ENCODE assay signal across 8 cellular contexts in genomic region chr2:210171309-210172218, GRCh38. TPM values are rescaled to one million over a fixed set of nuclear protein-coding genes. Genes with fewer than 3 reads are reported as not detected.
DNase-seq lines count a peak whose midpoint lies in the region; ATAC-seq and TF ChIP-seq lines count a peak whose summit lies in the region.

TSS of gene KANSL1L (minus strand) at chr2:210171409. CDS start at chr2:210154582, 16,827 bp downstream.

- peak within 1 kb of the TSS; percentile 98 to 100 for H3K27ac ChIP-seq in ovary
- H3K27ac ChIP-seq in thymus (ENCODE audit: low read depth), result peak within 1 kb of the TSS; percentile 99

- H3K27ac Mint-ChIP-seq in activated naive CD8-positive, alpha-beta T cell treated with anti-CD3 and anti-CD28 coated beads, Interleukin-2, amount 10 ng/mL, durations not matched to agents 7 days and 5 days, result peak within 1 kb of the TSS; percentile 94

- peak; percentile 79 for ATAC-seq in HG02642 (IDR thresholded peaks at IDR 0.05; ENCODE audit: poor library complexity, unreplicated experiment)
- peak; percentile 70 for ATAC-seq in activated naive CD8-positive, alpha-beta T cell treated with anti-CD3 and anti-CD28 coated beads, Interleukin-2, amount 10 ng/mL, durations not matched to agents 7 days and 5 days (ENCODE audit: low read depth)
- peak; percentile 95 for ATAC-seq in Right ventricle myocardium inferior

- H3K4me1 ChIP-seq in ovary (ENCODE audit: insufficient read depth) (no peaks in the 10 kb centered on the region), thymus (ENCODE audit: control insufficient read depth, insufficient read depth, low read length) (no peaks in the 10 kb centered on the region)

- H3K27me3 Mint-ChIP-seq in activated naive CD8-positive, alpha-beta T cell treated with anti-CD3 and anti-CD28 coated beads, Interleukin-2, amount 10 ng/mL, durations not matched to agents 7 days and 5 days, result peaks cover 19% of the 10 kb centered on the region

- POLR2A ChIA-PET in activated naive CD8-positive, alpha-beta T cell treated with anti-CD3 and anti-CD28 coated beads, Interleukin-2, amount 10 ng/mL, durations not matched to agents 7 days and 5 days (lab: Charles Lee), result interaction anchor here (0.6 to 1.3 kb wide), 3 partner anchors 10 to 170 kb away, joined by 3 to 6 read pairs (median 5); no protein-coding TSS in a partner anchor

- intact Hi-C loops in Right ventricle myocardium inferior (cut with DNase I) (loop anchor here (10.0 kb wide), 1 partner anchor 303 kb away; the partner anchor contains the start of gene LANCL1), ovary (cut with DNase I) (no loop called here)

- H3K9me3 ChIP-seq in ovary (no peaks in the 10 kb centered on the region), thymus (ENCODE audit: control insufficient read depth) (peaks cover 1% of the 10 kb centered on the region)

- 0 to 1% (median 0%) methylated on average over 51 to 66 of the region's 67 CpGs for WGBS in ovary, 3 donors
- under 1% methylated on average over 67 of the region's 67 CpGs for WGBS in thymus

- no peak for TF ChIP-seq EP300 in ovary (IDR thresholded peaks at IDR 0.05)

- peak within 1 kb of the TSS; percentile 94 for H3K4me3 Mint-ChIP-seq in activated naive CD8-positive, alpha-beta T cell treated with anti-CD3 and anti-CD28 coated beads, Interleukin-2, amount 10 ng/mL, durations not matched to agents 7 days and 5 days

- no peaks in the 10 kb centered on the region for H3K9me3 Mint-ChIP-seq in activated naive CD8-positive, alpha-beta T cell treated with anti-CD3 and anti-CD28 coated beads, Interleukin-2, amount 10 ng/mL, durations not matched to agents 7 days and 5 days

- TF ChIP-seq CTCF in GM10266 (IDR thresholded peaks at IDR 0.05; ENCODE audit: control insufficient read depth, insufficient read depth, low read depth, missing control alignments), result no peak
- TF ChIP-seq CTCF in ovary (IDR thresholded peaks at IDR 0.05), result peak in 1 of 3 donors; percentile 2

- H3K36me3 ChIP-seq in ovary (no peaks in the 10 kb centered on the region), thymus (ENCODE audit: control insufficient read depth, insufficient read depth) (no peaks in the 10 kb centered on the region)

- peak within 1 kb of the TSS; percentile 95 for H3K4me3 ChIP-seq in ovary
- H3K4me3 ChIP-seq in thymus (ENCODE audit: low read length), result peak within 1 kb of the TSS; percentile 92

- DNase-seq in GM10266 (ENCODE audit: extremely low spot score) (peak; percentile 92), NCI-H1105 (lab: John Stamatoyannopoulos, UW) (peak; percentile 95), SKM-1 (lab: John Stamatoyannopoulos, UW; ENCODE audit: unreplicated experiment) (peak; percentile 96), Right ventricle myocardium inferior (ENCODE audit: missing footprints) (peak; percentile 99), ovary (peak; percentile 99 to 100 (median 99))
- DNase-seq in activated naive CD8-positive, alpha-beta T cell treated with anti-CD3 and anti-CD28 coated beads, Interleukin-2, amount 10 ng/mL, durations not matched to agents 7 days and 5 days, result peak; percentile 98

- H3K4me1 Mint-ChIP-seq in activated naive CD8-positive, alpha-beta T cell treated with anti-CD3 and anti-CD28 coated beads, Interleukin-2, amount 10 ng/mL, durations not matched to agents 7 days and 5 days, result peaks cover 20% of the 10 kb centered on the region

- H3K27me3 ChIP-seq in ovary, result no peaks in the 10 kb centered on the region
- H3K27me3 ChIP-seq in thymus (ENCODE audit: control insufficient read depth, insufficient read depth), result no peaks in the 10 kb centered on the region

- peak; percentile 82 for TF ChIP-seq POLR2A in ovary (IDR thresholded peaks at IDR 0.05)

- H3K36me3 Mint-ChIP-seq in activated naive CD8-positive, alpha-beta T cell treated with anti-CD3 and anti-CD28 coated beads, Interleukin-2, amount 10 ng/mL, durations not matched to agents 7 days and 5 days, result no peaks in the 10 kb centered on the region

RNA-seq across cellular contexts. Expression of gene KANSL1L, which starts in this region (rescaled TPM):
- 10 to 100 TPM in 1 of 2 experiments, 1 to 10 TPM in 1; 6.5 to 10.2 TPM for total RNA-seq in activated naive CD8-positive, alpha-beta T cell treated with anti-CD3 and anti-CD28 coated beads, Interleukin-2, amount 10 ng/mL, durations not matched to agents 7 days and 5 days
- total RNA-seq in Right ventricle myocardium inferior, result 14.7 TPM
- total RNA-seq in ovary, result 10 to 100 TPM; 26.3 to 47.1 (median 42.3) TPM
- 10 to 100 TPM; 20.5 to 23.7 TPM for polyA plus RNA-seq in ovary
- 13.8 TPM for polyA plus RNA-seq in thymus

Comparison
In these comparisons a context has a peak if more than half of its experiments do, and no peak if none do; other contexts are left out.
1. Peak in every context shown above with its lines: DNase-seq, ATAC-seq, H3K4me3 ChIP-seq and H3K27ac ChIP-seq.